19 cellular contexts compared by ENCODE assay signal in genomic region chr11:6640985-6641701, GRCh38.
"Had no signal": no experiment of that assay in that cellular context is flagged by ENCODE, and none has a peak within 500 bp of the region (broad histone marks: within the 10 kb centered on the region; RNA-seq: fewer than 3 reads in every experiment).

No MANE protein-coding gene starts in this region.

- H3K4me1 ChIP-seq: prostate gland had no signal

- ATAC-seq: activated T-cell treated with anti-CD3 and anti-CD28 coated beads, Interleukin-2, amount 50 U/mL, for 4 hours; SK-N-SH treated with all-trans-retinoic acid at 6 μM for 48 hours; T-cell; upper lobe of right lung had no signal

- H3K27me3 ChIP-seq: right atrium auricular region, spleen, thyroid gland, upper lobe of right lung had no signal

- DNase-seq: activated CD4-positive, alpha-beta T cell treated with anti-CD3 and anti-CD28 coated beads, Interleukin-2, amount 50 U/mL, for 4 hours; activated CD8-positive, alpha-beta memory T cell treated with anti-CD3 and anti-CD28 coated beads, Interleukin-2, amount 50 U/mL, for 48 hours; activated naive CD4-positive, alpha-beta T cell treated with Interleukin-2 at 50 U/mL for 16 hours; activated naive CD8-positive, alpha-beta T cell treated with anti-CD3 and anti-CD28 coated beads for 36 hours; activated T-cell treated with anti-CD3 and anti-CD28 coated beads, Interleukin-2, amount 50 U/mL, for 4 hours; effector CD4-positive, alpha-beta T cell; left ventricle myocardium inferior; naive B cell; spleen; stimulated activated CD4-positive, alpha-beta T cell treated with anti-CD3 and anti-CD28 coated beads, Interleukin-4, amount 100 ng/mL, for 1 hour; stimulated activated naive CD4-positive, alpha-beta T cell; T-cell; thyroid gland; upper lobe of right lung had no signal

- H3K4me3 ChIP-seq: left ventricle myocardium inferior, prostate gland, right atrium auricular region, spleen, thyroid gland, upper lobe of right lung had no signal

- H3K9me3 ChIP-seq: left ventricle myocardium inferior, prostate gland, right atrium auricular region, spleen, thyroid gland, upper lobe of right lung had no signal

- H3K27ac ChIP-seq: left ventricle myocardium inferior, prostate gland, right atrium auricular region, spleen, thyroid gland, upper lobe of right lung had no signal

- H3K36me3 ChIP-seq: thyroid gland, upper lobe of right lung had no signal

- FAIRE-seq: bronchial epithelial cell, endometrium had no signal
